ENCODE assay signal across 16 cellular contexts in genomic region chr4:150181536-150181935, GRCh38.
DNase-seq lines count a peak whose midpoint lies in the region; ATAC-seq, FAIRE-seq and TF ChIP-seq lines count a peak whose summit lies in the region.
"Had no signal": no experiment of that assay in that cellular context is flagged by ENCODE, and none has a peak within 500 bp of the region (broad histone marks: within the 10 kb centered on the region; RNA-seq: fewer than 3 reads in every experiment).

No MANE protein-coding gene starts in this region.

- H3K4me1 ChIP-seq in endodermal cell (ENCODE audit: control insufficient read depth, insufficient read depth, low read length) = no peaks in the 10 kb centered on the region

- no peaks in the 10 kb centered on the region for H3K27me3 Mint-ChIP-seq in endodermal cell (ENCODE audit: insufficient read depth)

- H3K4me1 Mint-ChIP-seq in endodermal cell = no peaks in the 10 kb centered on the region
- H3K4me1 Mint-ChIP-seq: activated CD8-positive, alpha-beta memory T cell treated with anti-CD3 and anti-CD28 coated beads, Interleukin-2, amount 10 ng/mL, durations not matched to agents 7 days and 5 days; immature natural killer cell had no signal

- in situ Hi-C loops in brain microvascular endothelial cell (cut with HindIII; ENCODE audit: low pct_ligation_motif_present, low sequenced_read_pairs) = no loop called here

- no peaks in the 10 kb centered on the region for H3K36me3 ChIP-seq in brain microvascular endothelial cell (replicated peaks)
- no peaks in the 10 kb centered on the region for H3K36me3 ChIP-seq in endodermal cell (ENCODE audit: control insufficient read depth, insufficient read depth, low read length)

- TF ChIP-seq CTCF in brain microvascular endothelial cell (IDR thresholded peaks at IDR 0.05; ENCODE audit: low read depth, low read length, missing control alignments) = no peak
- no peak for TF ChIP-seq CTCF in endodermal cell (conservative IDR thresholded peaks at IDR 0.05)

- no peak overlapping the region for H3K4me3 Mint-ChIP-seq in endodermal cell
- H3K4me3 Mint-ChIP-seq: activated CD8-positive, alpha-beta memory T cell treated with anti-CD3 and anti-CD28 coated beads, Interleukin-2, amount 10 ng/mL, durations not matched to agents 7 days and 5 days; immature natural killer cell; natural killer cell treated with Interleukin-12 subunit alpha and Interleukin-12 subunit beta and Interleukin-15 and Interleukin-18, amount 100 ng/mL, for 72 hours; T-helper 2 cell treated with Interferon-gamma antibody and Interleukin-4, amounts not matched to agents 5 μg/mL and 100 μg/mL, for 36 hours had no signal

- ATAC-seq in GM18868 (IDR thresholded peaks at IDR 0.05; ENCODE audit: unreplicated experiment) (no peak), HG03280 (IDR thresholded peaks at IDR 0.05; ENCODE audit: unreplicated experiment) (no peak)
- ATAC-seq: activated CD8-positive, alpha-beta memory T cell treated with anti-CD3 and anti-CD28 coated beads, Interleukin-2, amount 10 ng/mL, durations not matched to agents 7 days and 5 days; natural killer cell treated with Interleukin-12 subunit alpha and Interleukin-12 subunit beta and Interleukin-15 and Interleukin-18, amount 100 ng/mL, for 72 hours had no signal

- no peak overlapping the region for H3K9ac ChIP-seq in endodermal cell (ENCODE audit: extremely low read depth, low read length, poor library complexity, severe bottlenecking)

- TF ChIP-seq POLR2A in H54 (IDR thresholded peaks at IDR 0.05; ENCODE audit: low read depth, low read length) = no peak

- H3K27me3 ChIP-seq in brain microvascular endothelial cell (replicated peaks) (no peaks in the 10 kb centered on the region), endodermal cell (ENCODE audit: control insufficient read depth, insufficient read depth, low read length, poor library complexity, severe bottlenecking) (no peaks in the 10 kb centered on the region)

- no peak overlapping the region for H3K27ac Mint-ChIP-seq in endodermal cell
- H3K27ac Mint-ChIP-seq: activated CD8-positive, alpha-beta memory T cell treated with anti-CD3 and anti-CD28 coated beads, Interleukin-2, amount 10 ng/mL, durations not matched to agents 7 days and 5 days; immature natural killer cell; natural killer cell treated with Interleukin-12 subunit alpha and Interleukin-12 subunit beta and Interleukin-15 and Interleukin-18, amount 100 ng/mL, for 72 hours; T-helper 2 cell treated with Interferon-gamma antibody and Interleukin-4, amounts not matched to agents 5 μg/mL and 100 μg/mL, for 36 hours had no signal

- H3K9me3 ChIP-seq in endodermal cell (ENCODE audit: control insufficient read depth, low read length) = no peaks in the 10 kb centered on the region

- H3K27ac ChIP-seq in brain microvascular endothelial cell = no peak overlapping the region
- no peak overlapping the region for H3K27ac ChIP-seq in endodermal cell (ENCODE audit: low read depth, low read length)
- H3K27ac ChIP-seq: C4-2B had no signal

- peak; percentile 27 for FAIRE-seq in H54 (lab: Jason Lieb, UNC)
- FAIRE-seq: endometrium had no signal

- DNase-seq in A172 (ENCODE audit: low spot score) (peak; percentile 26), H54 (ENCODE audit: insufficient read length, low spot score) (no peak), brain microvascular endothelial cell (peak; percentile 39), inferior parietal cortex (ENCODE audit: extremely low spot score) (peak; percentile 45), activated gamma-delta T cell (lab: John Stamatoyannopoulos, UW) (no peak), endodermal cell (no peak)
- DNase-seq: activated CD8-positive, alpha-beta memory T cell treated with anti-CD3 and anti-CD28 coated beads, Interleukin-2, amount 10 ng/mL, durations not matched to agents 7 days and 5 days; immature natural killer cell; NCI-H1694 treated with DMSO at 0.1 percent for 48 hours; stimulated activated CD4-positive, alpha-beta T cell treated with anti-CD3 and anti-CD28 coated beads, Interleukin-12 subunit alpha, Interleukin-12 subunit beta, amount 100 ng/mL, for 4 hours had no signal

- no peaks in the 10 kb centered on the region for H3K9me3 Mint-ChIP-seq in endodermal cell
- H3K9me3 Mint-ChIP-seq: natural killer cell treated with Interleukin-12 subunit alpha and Interleukin-12 subunit beta and Interleukin-15 and Interleukin-18, amount 100 ng/mL, for 72 hours; T-helper 2 cell treated with Interferon-gamma antibody and Interleukin-4, amounts not matched to agents 5 μg/mL and 100 μg/mL, for 36 hours had no signal

- H3K4me3 ChIP-seq in brain microvascular endothelial cell (ENCODE audit: low read depth, low read length) (no peak overlapping the region), endodermal cell (ENCODE audit: low read length) (no peak overlapping the region)

- H3K36me3 Mint-ChIP-seq in endodermal cell (ENCODE audit: low read depth) = no peaks in the 10 kb centered on the region
- H3K36me3 Mint-ChIP-seq: activated CD8-positive, alpha-beta memory T cell treated with anti-CD3 and anti-CD28 coated beads, Interleukin-2, amount 10 ng/mL, durations not matched to agents 7 days and 5 days; immature natural killer cell; natural killer cell treated with Interleukin-12 subunit alpha and Interleukin-12 subunit beta and Interleukin-15 and Interleukin-18, amount 100 ng/mL, for 72 hours had no signal

Comparison
In these comparisons a context has a peak if more than half of its experiments do, and no peak if none do; other contexts are left out.
1. DNase-seq: peak in A172 (single experiment), brain microvascular endothelial cell (single experiment) and inferior parietal cortex (single experiment); none in H54 (single experiment), activated gamma-delta T cell (single experiment) and endodermal cell (single experiment).